In the genomic region with DNA sequence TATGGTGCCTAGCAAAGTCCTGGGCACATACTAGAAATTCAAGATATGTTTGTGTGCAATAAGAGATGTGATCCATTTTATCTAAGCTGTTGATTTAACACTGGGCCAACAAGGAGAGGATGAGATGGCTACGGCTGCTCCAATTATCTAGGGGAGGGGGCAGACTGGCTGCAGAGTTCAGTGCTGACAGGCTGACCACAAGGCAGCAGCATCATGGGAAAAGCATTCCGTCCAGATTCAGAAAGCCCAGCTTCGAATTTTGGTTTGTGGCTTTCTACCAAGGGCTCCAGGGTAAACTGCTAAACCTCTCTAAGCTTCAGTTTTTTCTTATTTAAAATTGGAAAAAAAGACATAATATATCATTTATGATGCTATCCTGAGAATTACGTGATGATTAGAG, we compare ENCODE assay signal across 31 cellular contexts.
"Had no signal": no experiment of that assay in that cellular context is flagged by ENCODE, and none has a peak within 500 bp of the region (broad histone marks: within the 10 kb centered on the region; RNA-seq: fewer than 3 reads in every experiment).

No MANE protein-coding gene starts in this region.

- DNase-seq: activated B cell treated with CpG ODN at 0.5 μM for 24 hours; activated CD4-positive, alpha-beta memory T cell treated with anti-CD3 and anti-CD28 coated beads for 36 hours; activated CD4-positive, alpha-beta T cell treated with anti-CD3 and anti-CD28 coated beads for 4 hours; activated CD4-positive, alpha-beta T cell treated with anti-CD3 and anti-CD28 coated beads, Interleukin-2, amount 10 ng/mL, durations not matched to agents 24 days and 14 days; activated CD4-positive, alpha-beta T cell treated with anti-CD3 and anti-CD28 coated beads, Interleukin-2, amount 50 U/mL, for 1 hour; activated CD4-positive, alpha-beta T cell treated with anti-CD3 and anti-CD28 coated beads, Interleukin-2, amount 50 U/mL, for 4 hours; activated CD4-positive, CD25-positive, alpha-beta regulatory T cell treated with anti-CD3 and anti-CD28 coated beads, Interleukin-2, amount 50 U/mL, for 72 hours; activated CD8-positive, alpha-beta memory T cell treated with anti-CD3 and anti-CD28 coated beads, Interleukin-2, amount 50 U/mL, for 4 hours; activated CD8-positive, alpha-beta T cell treated with anti-CD3 and anti-CD28 coated beads for 36 hours; activated effector memory CD4-positive, alpha-beta T cell treated with anti-CD3 and anti-CD28 coated beads, Interleukin-2, amount 50 U/mL, for 16 hours; activated gamma-delta T cell treated with Interleukin-2 at 50 U/mL for 16 hours; activated naive CD4-positive, alpha-beta T cell; activated naive CD4-positive, alpha-beta T cell treated with anti-CD3 and anti-CD28 coated beads for 36 hours; activated naive CD4-positive, alpha-beta T cell treated with anti-CD3 and anti-CD28 coated beads, Interleukin-2, amount 50 U/mL, for 16 hours; activated naive CD8-positive, alpha-beta T cell treated with anti-CD3 and anti-CD28 coated beads, Interleukin-2, amount 10 ng/mL, durations not matched to agents 7 days and 5 days; activated T-cell treated with anti-CD3 and anti-CD28 coated beads for 4 hours; activated T-cell treated with anti-CD3 and anti-CD28 coated beads, Interleukin-2, amount 50 U/mL, for 1 hour; activated T-cell treated with anti-CD3 and anti-CD28 coated beads, Interleukin-2, amount 50 U/mL, for 4 hours; activated T-cell treated with anti-CD3 and anti-CD28 coated beads, Interleukin-2, amount 50 U/mL, for 72 hours; adrenal gland; amniotic stem cell; aorta; caudate nucleus; cerebellar nuclear complex; T-helper 1 cell; T-helper 2 cell; T-helper 9 cell had no signal

- H3K4me3 ChIP-seq: adrenal gland, cardiac muscle cell had no signal

- H3K4me1 ChIP-seq: adrenal gland had no signal

- H3K27ac ChIP-seq: adrenal gland, cardiac muscle cell, VCaP had no signal

- H3K9me3 ChIP-seq: adrenal gland had no signal

- H3K36me3 ChIP-seq: adrenal gland, cardiac muscle cell had no signal

- FAIRE-seq: bronchial epithelial cell, TTC549 had no signal

- H3K27me3 ChIP-seq: adrenal gland, cardiac muscle cell had no signal
